ENCODE assay signal across 10 cellular contexts in genomic region chr11:48031602-48032001, GRCh38. TPM values are rescaled to one million over a fixed set of nuclear protein-coding genes. Genes with fewer than 3 reads are reported as not detected.
DNase-seq lines count a peak whose midpoint lies in the region; ATAC-seq and TF ChIP-seq lines count a peak whose summit lies in the region.
"Had no signal": no experiment of that assay in that cellular context is flagged by ENCODE, and none has a peak within 500 bp of the region (broad histone marks: within the 10 kb centered on the region; RNA-seq: fewer than 3 reads in every experiment).

No MANE protein-coding gene starts in this region.

- H3K4me1 Mint-ChIP-seq in activated CD8-positive, alpha-beta memory T cell treated with anti-CD3 and anti-CD28 coated beads, Interleukin-2, amount 10 ng/mL, durations not matched to agents 7 days and 5 days = peaks cover 70% of the 10 kb centered on the region
- H3K4me1 Mint-ChIP-seq in WTC11 = peaks cover 45% of the 10 kb centered on the region

- peaks cover 46% of the 10 kb centered on the region for H3K36me3 Mint-ChIP-seq in activated CD8-positive, alpha-beta memory T cell treated with anti-CD3 and anti-CD28 coated beads, Interleukin-2, amount 10 ng/mL, durations not matched to agents 7 days and 5 days
- H3K36me3 Mint-ChIP-seq in WTC11 = no peaks in the 10 kb centered on the region

- 80 to 89% (median 83%) methylated on average over 6 of the region's 6 CpGs for WGBS in stomach, 5 donors

- intact Hi-C loops in stomach (cut with DNase I; ENCODE audit: low total_unique reads) = no loop called here

- no peak overlapping the region for H2AFZ ChIP-seq in MM.1S (ENCODE audit: low read length)

- no peaks in the 10 kb centered on the region for H3K79me2 ChIP-seq in MM.1S (ENCODE audit: low read length)

- no peak overlapping the region for H3K9ac ChIP-seq in MM.1S (ENCODE audit: low read length)

- no peak overlapping the region for H3K4me3 Mint-ChIP-seq in activated CD8-positive, alpha-beta memory T cell treated with anti-CD3 and anti-CD28 coated beads, Interleukin-2, amount 10 ng/mL, durations not matched to agents 7 days and 5 days
- H3K4me3 Mint-ChIP-seq in WTC11 = no peak overlapping the region
- H3K4me3 Mint-ChIP-seq: activated naive CD8-positive, alpha-beta T cell treated with anti-CD3 and anti-CD28 coated beads, Interleukin-2, amount 10 ng/mL, durations not matched to agents 7 days and 5 days had no signal

- H3K27ac ChIP-seq in stomach (peak overlapping the region in 4 of 5 donors; percentile 3 to 76 (median 48)), MM.1S (ENCODE audit: low read length) (no peak overlapping the region)

- TF ChIP-seq CTCF in WTC11 (IDR thresholded peaks at IDR 0.05) = no peak
- TF ChIP-seq CTCF in stomach (IDR thresholded peaks at IDR 0.05) = no peak
- TF ChIP-seq CTCF in MM.1S (IDR thresholded peaks at IDR 0.05; ENCODE audit: low read length) = no peak

- H3K27me3 Mint-ChIP-seq in activated CD8-positive, alpha-beta memory T cell treated with anti-CD3 and anti-CD28 coated beads, Interleukin-2, amount 10 ng/mL, durations not matched to agents 7 days and 5 days = no peaks in the 10 kb centered on the region
- no peaks in the 10 kb centered on the region for H3K27me3 Mint-ChIP-seq in WTC11 (ENCODE audit: low read depth)
- H3K27me3 Mint-ChIP-seq: activated naive CD8-positive, alpha-beta T cell treated with anti-CD3 and anti-CD28 coated beads, Interleukin-2, amount 10 ng/mL, durations not matched to agents 7 days and 5 days had no signal

- TF ChIP-seq EP300 in stomach (IDR thresholded peaks at IDR 0.05) = no peak

- no peak for DNase-seq in activated CD8-positive, alpha-beta memory T cell treated with anti-CD3 and anti-CD28 coated beads, Interleukin-2, amount 10 ng/mL, durations not matched to agents 7 days and 5 days
- no peak for DNase-seq in activated CD8-positive, alpha-beta memory T cell treated with anti-CD3 and anti-CD28 coated beads for 24 hours
- DNase-seq in WTC11 (ENCODE audit: low spot score) (no peak), stomach (no peak), COR-L47 (lab: John Stamatoyannopoulos, UW) (no peak), NCI-H2107 treated with DMSO at 0.1 percent for 48 hours (lab: John Stamatoyannopoulos, UW; ENCODE audit: unreplicated experiment) (no peak), MM.1S (no peak)
- DNase-seq: activated naive CD8-positive, alpha-beta T cell treated with anti-CD3 and anti-CD28 coated beads, Interleukin-2, amount 10 ng/mL, durations not matched to agents 7 days and 5 days; NCI-H446 treated with DMSO at 0.1 percent for 48 hours had no signal

- H3K27ac Mint-ChIP-seq in activated CD8-positive, alpha-beta memory T cell treated with anti-CD3 and anti-CD28 coated beads, Interleukin-2, amount 10 ng/mL, durations not matched to agents 7 days and 5 days = peak overlapping the region; percentile 53
- H3K27ac Mint-ChIP-seq in WTC11 = peak overlapping the region; percentile 50; the same call in 1 of the 2 replicates

- H3K9me3 Mint-ChIP-seq in activated CD8-positive, alpha-beta memory T cell treated with anti-CD3 and anti-CD28 coated beads, Interleukin-2, amount 10 ng/mL, durations not matched to agents 7 days and 5 days (ENCODE audit: low read depth) = no peaks in the 10 kb centered on the region
- H3K9me3 Mint-ChIP-seq in WTC11 = no peaks in the 10 kb centered on the region
- H3K9me3 Mint-ChIP-seq: activated naive CD8-positive, alpha-beta T cell treated with anti-CD3 and anti-CD28 coated beads, Interleukin-2, amount 10 ng/mL, durations not matched to agents 7 days and 5 days had no signal

- H3K27me3 ChIP-seq in stomach (no peaks in the 10 kb centered on the region), MM.1S (replicated peaks; ENCODE audit: insufficient read depth, low read length) (no peaks in the 10 kb centered on the region)

- POLR2A ChIA-PET in WTC11 (lab: Charles Lee) = no interaction called here

- H3K4me3 ChIP-seq in stomach = no peak overlapping the region
- no peak overlapping the region for H3K4me3 ChIP-seq in MM.1S (ENCODE audit: low read length)

- CTCF ChIA-PET in activated CD8-positive, alpha-beta memory T cell treated with anti-CD3 and anti-CD28 coated beads, Interleukin-2, amount 10 ng/mL, durations not matched to agents 7 days and 5 days (lab: Charles Lee) = interaction anchor here (0.7 to 1.6 kb wide), 2 partner anchors 13 to 97 kb away, joined by 3 read pairs; no protein-coding TSS in a partner anchor
- CTCF ChIA-PET in WTC11 (lab: Charles Lee) = no interaction called here

- no peaks in the 10 kb centered on the region for H4K20me1 ChIP-seq in MM.1S (ENCODE audit: insufficient read depth, low read length)

- H3K4me1 ChIP-seq in stomach (peaks cover 49 to 90% (median 67%) of the 10 kb centered on the region in 4 donors), MM.1S (ENCODE audit: low read length) (no peaks in the 10 kb centered on the region)

- no peaks in the 10 kb centered on the region for H3F3A ChIP-seq in MM.1S (ENCODE audit: insufficient read depth, low read length)

- H3K4me2 ChIP-seq in MM.1S (ENCODE audit: low read depth, low read length) = no peak overlapping the region

- no peak for TF ChIP-seq POLR2A in stomach (IDR thresholded peaks at IDR 0.05)

- no peaks in the 10 kb centered on the region for H3K9me2 ChIP-seq in MM.1S (replicated peaks; ENCODE audit: insufficient read depth, low read length)

- H3K36me3 ChIP-seq in stomach = peaks cover 0 to 5% (median 0%) of the 10 kb centered on the region in 4 donors
- no peaks in the 10 kb centered on the region for H3K36me3 ChIP-seq in MM.1S (replicated peaks; ENCODE audit: insufficient read depth, low read length)

- H3K9me3 ChIP-seq in stomach = no peaks in the 10 kb centered on the region
- no peaks in the 10 kb centered on the region for H3K9me3 ChIP-seq in MM.1S (replicated peaks; ENCODE audit: insufficient read depth, low read length)

- ATAC-seq in activated CD8-positive, alpha-beta memory T cell treated with anti-CD3 and anti-CD28 coated beads, Interleukin-2, amount 10 ng/mL, durations not matched to agents 7 days and 5 days = no peak
- ATAC-seq in HG02852 (IDR thresholded peaks at IDR 0.05; ENCODE audit: unreplicated experiment) = peak; percentile 42
- no peak for ATAC-seq in WTC11

TF ChIP-seq in WTC11, 78 proteins besides CTCF, POLR2A, EP300 and RAD21 (continues in another document):
- no peak for TF ChIP-seq PRDM15 (CRISPR knock-in tag; IDR thresholded peaks at IDR 0.05)
- TF ChIP-seq TEAD1 (CRISPR knock-in tag; IDR thresholded peaks at IDR 0.05) = no peak
- TF ChIP-seq TCF7 (CRISPR knock-in tag; IDR thresholded peaks at IDR 0.05; ENCODE audit: low read depth) = no peak
- no peak for TF ChIP-seq CDX4 (CRISPR knock-in tag; IDR thresholded peaks at IDR 0.05; ENCODE audit: borderline replicate concordance)
- TF ChIP-seq KAT7 (CRISPR knock-in tag; IDR thresholded peaks at IDR 0.05; ENCODE audit: borderline replicate concordance) = no peak
- TF ChIP-seq USF1 (CRISPR knock-in tag; IDR thresholded peaks at IDR 0.05) = no peak
- TF ChIP-seq ZNF396 (CRISPR knock-in tag; IDR thresholded peaks at IDR 0.05; ENCODE audit: borderline replicate concordance) = no peak
- TF ChIP-seq ZNF416 (CRISPR knock-in tag; IDR thresholded peaks at IDR 0.05) = no peak
- TF ChIP-seq SOX15 (CRISPR knock-in tag; IDR thresholded peaks at IDR 0.05) = no peak

RNA-seq across cellular contexts. Expression of gene PTPRJ, which starts 51.2 kb away (rescaled TPM):
- total RNA-seq in activated CD8-positive, alpha-beta memory T cell treated with anti-CD3 and anti-CD28 coated beads, Interleukin-2, amount 10 ng/mL, durations not matched to agents 7 days and 5 days = 10 to 100 TPM; 74.3 to 80.5 TPM
- total RNA-seq in WTC11 (2021) (17.1 to 19.5 TPM (median 17.9 TPM) in 3 replicates), stomach (100 to 1,000 TPM in 1 of 5 donors, 10 to 100 TPM in 3, 1 to 10 TPM in 1; 4.7 to 351 (median 44.3) TPM)
- 1 to 10 TPM; 2.6 to 6.0 (median 3.2) TPM for polyA plus RNA-seq in stomach
